In the genomic region with DNA sequence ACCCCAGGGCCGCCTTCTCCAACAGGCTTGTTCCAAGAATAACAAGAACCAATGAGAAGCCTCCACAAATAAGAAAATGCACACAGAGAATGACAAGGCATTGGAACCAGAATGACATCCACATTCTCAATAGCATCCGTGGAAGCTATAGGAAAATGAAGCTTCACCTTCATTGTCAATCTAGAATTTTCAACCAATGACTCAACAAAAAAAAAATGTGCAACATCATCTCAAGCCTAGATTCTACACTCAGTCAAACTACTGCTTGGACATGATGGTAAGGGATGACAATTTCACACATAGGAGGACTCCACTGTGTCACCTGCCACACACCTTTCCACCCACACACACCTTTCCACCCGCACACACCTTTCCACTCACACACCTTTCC, we compare ENCODE assay signal across 20 cellular contexts. TPM values are rescaled to one million over a fixed set of nuclear protein-coding genes. Genes with fewer than 3 reads are reported as not detected.
A peak's percentile ranks its signal among the peaks of the same experiment; 100 is the strongest.
DNase-seq lines count a peak whose midpoint lies in the region; FAIRE-seq and TF ChIP-seq lines count a peak whose summit lies in the region.
"Had no signal": no experiment of that assay in that cellular context is flagged by ENCODE, and none has a peak within 500 bp of the region (broad histone marks: within the 10 kb centered on the region; RNA-seq: fewer than 3 reads in every experiment).

No MANE protein-coding gene starts in this region.

- no peaks in the 10 kb centered on the region for H3K27me3 ChIP-seq in tibial nerve

- no peak for TF ChIP-seq POLR2A in tibial nerve (IDR thresholded peaks at IDR 0.05)

- no peak for TF ChIP-seq CTCF in tibial nerve (IDR thresholded peaks at IDR 0.05)

- DNase-seq in ELR (ENCODE audit: low read depth) (peak; percentile 21), RKO (ENCODE audit: low spot score) (peak; percentile 62), fibroblast of peridontal ligament (ENCODE audit: extremely low read depth) (peak; percentile 3), Kasumi-1 (lab: John Stamatoyannopoulos, UW) (no peak), NCI-H2107 treated with DMSO at 0.1 percent for 48 hours (lab: John Stamatoyannopoulos, UW; ENCODE audit: unreplicated experiment) (no peak), HTR-8/SVneo (ENCODE audit: insufficient read length, low spot score) (no peak), tibial nerve (ENCODE audit: low spot score in 2 of 2) (no peak)
- DNase-seq: activated CD4-positive, alpha-beta T cell treated with anti-CD3 and anti-CD28 coated beads, Interleukin-2, amount 10 ng/mL, durations not matched to agents 7 days and 5 days; Calu3; CD4-positive, CD25-positive, alpha-beta regulatory T cell; immature natural killer cell; left cardiac atrium; NCI-H2029; NCI-H226; NCI-H526 treated with DMSO at 0.1 percent for 48 hours; T-helper 9 cell had no signal

- 56 to 69% methylated on average over 3 of the region's 3 CpGs for WGBS in tibial nerve, 2 donors

- no peak overlapping the region for H3K4me3 ChIP-seq in tibial nerve
- H3K4me3 ChIP-seq: HAP-1, lung had no signal

- H3K4me1 ChIP-seq in tibial nerve: no peaks in the 10 kb centered on the region
- H3K4me1 ChIP-seq: HAP-1 had no signal

- H3K36me3 ChIP-seq in tibial nerve: no peaks in the 10 kb centered on the region
- H3K36me3 ChIP-seq: HAP-1 had no signal

- TF ChIP-seq EP300 in tibial nerve (IDR thresholded peaks at IDR 0.05): no peak

- FAIRE-seq in HTR-8/SVneo (lab: Jason Lieb, UNC): no peak
- FAIRE-seq: bronchial epithelial cell, GM12891 had no signal

- H3K27ac ChIP-seq in tibial nerve: no peak overlapping the region

- H3K9me3 ChIP-seq in tibial nerve: no peaks in the 10 kb centered on the region
- H3K9me3 ChIP-seq: HAP-1 had no signal

RNA-seq across cellular contexts. Expression of gene PPP2R2D, which starts 50.3 kb away (rescaled TPM):
- total RNA-seq in tibial nerve: 10 to 100 TPM; 22.9 to 35.1 (median 28.9) TPM

Comparison
In these comparisons a context has a peak if more than half of its experiments do, and no peak if none do; other contexts are left out.
1. DNase-seq: peak in ELR (single experiment), RKO (single experiment) and fibroblast of peridontal ligament (single experiment); none in Kasumi-1 (0 of 2), NCI-H2107 treated with DMSO at 0.1 percent for 48 hours (single experiment), HTR-8/SVneo (single experiment) and tibial nerve (0 of 2).